In genomic region chr17:32141690-32142037, GRCh38 we compare ENCODE assay signal across 1 cellular context.
TF ChIP-seq lines count a peak whose summit lies in the region.

No MANE protein-coding gene starts in this region.

TF ChIP-seq in H1, 55 proteins besides CTCF, POLR2A, EP300 and RAD21 (continued from another document):
- TF ChIP-seq SIRT6 (IDR thresholded peaks at IDR 0.05; ENCODE audit: low read length) (no peak), ATF3 (IDR thresholded peaks at IDR 0.05; ENCODE audit: insufficient read depth, low read depth, low read length) (no peak), SUZ12 (IDR thresholded peaks at IDR 0.05; ENCODE audit: low read length) (no peak), TCF12 (IDR thresholded peaks at IDR 0.05; ENCODE audit: low read depth, low read length) (no peak)
